13 cellular contexts compared by ENCODE assay signal in genomic region chrX:154333837-154334271, GRCh38. TPM values are rescaled to one million over a fixed set of nuclear protein-coding genes. Genes with fewer than 3 reads are reported as not detected.
DNase-seq lines count a peak whose midpoint lies in the region; ATAC-seq and TF ChIP-seq lines count a peak whose summit lies in the region.
"Had no signal": no experiment of that assay in that cellular context is flagged by ENCODE, and none has a peak within 500 bp of the region (broad histone marks: within the 10 kb centered on the region; RNA-seq: fewer than 3 reads in every experiment).

No MANE protein-coding gene starts in this region.

- no peaks in the 10 kb centered on the region for H3K27me3 Mint-ChIP-seq in activated naive CD4-positive, alpha-beta T cell treated with anti-CD3 and anti-CD28 coated beads, Interleukin-2, amount 10 ng/mL, durations not matched to agents 7 days and 5 days
- no peaks in the 10 kb centered on the region for H3K27me3 Mint-ChIP-seq in activated naive CD4-positive, alpha-beta T cell treated with anti-CD3 and anti-CD28 coated beads for 36 hours (ENCODE audit: low read depth)
- no peaks in the 10 kb centered on the region for H3K27me3 Mint-ChIP-seq in activated CD4-positive, alpha-beta memory T cell treated with anti-CD3 and anti-CD28 coated beads for 36 hours
- H3K27me3 Mint-ChIP-seq in stimulated activated naive CD8-positive, alpha-beta T cell treated with anti-CD3 and anti-CD28 coated beads, Interleukin-15, Interleukin-2, amounts not matched to agents 100 ng/mL and 50 ng/mL, for 24 hours: no peaks in the 10 kb centered on the region
- peaks cover 4% of the 10 kb centered on the region for H3K27me3 Mint-ChIP-seq in glutamatergic neuron (ENCODE audit: unreplicated experiment)

- H3K9me3 Mint-ChIP-seq in activated naive CD4-positive, alpha-beta T cell treated with anti-CD3 and anti-CD28 coated beads, Interleukin-2, amount 10 ng/mL, durations not matched to agents 7 days and 5 days: no peaks in the 10 kb centered on the region
- H3K9me3 Mint-ChIP-seq in activated naive CD4-positive, alpha-beta T cell treated with anti-CD3 and anti-CD28 coated beads for 36 hours: no peaks in the 10 kb centered on the region
- no peaks in the 10 kb centered on the region for H3K9me3 Mint-ChIP-seq in activated CD4-positive, alpha-beta memory T cell treated with anti-CD3 and anti-CD28 coated beads for 36 hours
- H3K9me3 Mint-ChIP-seq in stimulated activated naive CD8-positive, alpha-beta T cell treated with anti-CD3 and anti-CD28 coated beads, Interleukin-15, Interleukin-2, amounts not matched to agents 100 ng/mL and 50 ng/mL, for 24 hours: no peaks in the 10 kb centered on the region
- no peaks in the 10 kb centered on the region for H3K9me3 Mint-ChIP-seq in glutamatergic neuron (ENCODE audit: unreplicated experiment)

- CTCF ChIA-PET in activated naive CD4-positive, alpha-beta T cell treated with anti-CD3 and anti-CD28 coated beads, Interleukin-2, amount 10 ng/mL, durations not matched to agents 7 days and 5 days (lab: Charles Lee): no interaction called here
- CTCF ChIA-PET in activated naive CD4-positive, alpha-beta T cell treated with anti-CD3 and anti-CD28 coated beads for 36 hours (lab: Charles Lee): no interaction called here
- CTCF ChIA-PET in activated CD4-positive, alpha-beta memory T cell treated with anti-CD3 and anti-CD28 coated beads for 36 hours (lab: Charles Lee): no interaction called here

- no peak overlapping the region for H3K4me3 Mint-ChIP-seq in activated naive CD4-positive, alpha-beta T cell treated with anti-CD3 and anti-CD28 coated beads, Interleukin-2, amount 10 ng/mL, durations not matched to agents 7 days and 5 days
- H3K4me3 Mint-ChIP-seq in activated naive CD4-positive, alpha-beta T cell treated with anti-CD3 and anti-CD28 coated beads for 36 hours: no peak overlapping the region
- H3K4me3 Mint-ChIP-seq in activated CD4-positive, alpha-beta memory T cell treated with anti-CD3 and anti-CD28 coated beads for 36 hours: no peak overlapping the region
- H3K4me3 Mint-ChIP-seq in stimulated activated naive CD8-positive, alpha-beta T cell treated with anti-CD3 and anti-CD28 coated beads, Interleukin-15, Interleukin-2, amounts not matched to agents 100 ng/mL and 50 ng/mL, for 24 hours: peak overlapping the region; percentile 54
- no peak overlapping the region for H3K4me3 Mint-ChIP-seq in glutamatergic neuron (ENCODE audit: unreplicated experiment)

- intact Hi-C loops in activated naive CD4-positive, alpha-beta T cell treated with anti-CD3 and anti-CD28 coated beads for 36 hours (cut with micrococcal nuclease): no loop called here
- intact Hi-C loops in activated CD4-positive, alpha-beta memory T cell treated with anti-CD3 and anti-CD28 coated beads for 36 hours (cut with micrococcal nuclease): no loop called here

- DNase-seq in activated naive CD4-positive, alpha-beta T cell treated with anti-CD3 and anti-CD28 coated beads, Interleukin-2, amount 10 ng/mL, durations not matched to agents 7 days and 5 days: no peak
- no peak for DNase-seq in activated naive CD4-positive, alpha-beta T cell treated with anti-CD3 and anti-CD28 coated beads for 36 hours
- DNase-seq in activated CD4-positive, alpha-beta memory T cell treated with anti-CD3 and anti-CD28 coated beads for 36 hours: no peak
- no peak for DNase-seq in SW480 (ENCODE audit: low spot score)
- DNase-seq in putamen (ENCODE audit: low spot score): no peak
- no peak for DNase-seq in glutamatergic neuron
- DNase-seq: activated effector memory CD4-positive, alpha-beta T cell treated with Interleukin-2 at 50 U/mL for 16 hours; effector memory CD4-positive, alpha-beta T cell; NCI-H1048; nucleus accumbens; SJCRH30 had no signal

- peak overlapping the region; percentile 40 for H3K27ac Mint-ChIP-seq in activated naive CD4-positive, alpha-beta T cell treated with anti-CD3 and anti-CD28 coated beads, Interleukin-2, amount 10 ng/mL, durations not matched to agents 7 days and 5 days
- no peak overlapping the region for H3K27ac Mint-ChIP-seq in activated naive CD4-positive, alpha-beta T cell treated with anti-CD3 and anti-CD28 coated beads for 36 hours
- H3K27ac Mint-ChIP-seq in activated CD4-positive, alpha-beta memory T cell treated with anti-CD3 and anti-CD28 coated beads for 36 hours: peak overlapping the region; percentile 71
- peak overlapping the region; percentile 96 for H3K27ac Mint-ChIP-seq in stimulated activated naive CD8-positive, alpha-beta T cell treated with anti-CD3 and anti-CD28 coated beads, Interleukin-15, Interleukin-2, amounts not matched to agents 100 ng/mL and 50 ng/mL, for 24 hours
- H3K27ac Mint-ChIP-seq in glutamatergic neuron (ENCODE audit: unreplicated experiment): no peak overlapping the region

- no peak for TF ChIP-seq CTCF in glutamatergic neuron (IDR thresholded peaks at IDR 0.05; ENCODE audit: partially characterized antibody, unreplicated experiment)

- no peaks in the 10 kb centered on the region for H3K36me3 Mint-ChIP-seq in activated naive CD4-positive, alpha-beta T cell treated with anti-CD3 and anti-CD28 coated beads, Interleukin-2, amount 10 ng/mL, durations not matched to agents 7 days and 5 days
- H3K36me3 Mint-ChIP-seq in activated naive CD4-positive, alpha-beta T cell treated with anti-CD3 and anti-CD28 coated beads for 36 hours (ENCODE audit: low read depth): no peaks in the 10 kb centered on the region
- H3K36me3 Mint-ChIP-seq in activated CD4-positive, alpha-beta memory T cell treated with anti-CD3 and anti-CD28 coated beads for 36 hours: no peaks in the 10 kb centered on the region
- no peaks in the 10 kb centered on the region for H3K36me3 Mint-ChIP-seq in stimulated activated naive CD8-positive, alpha-beta T cell treated with anti-CD3 and anti-CD28 coated beads, Interleukin-15, Interleukin-2, amounts not matched to agents 100 ng/mL and 50 ng/mL, for 24 hours (ENCODE audit: low read depth)
- H3K36me3 Mint-ChIP-seq in glutamatergic neuron (ENCODE audit: unreplicated experiment): no peaks in the 10 kb centered on the region

- ATAC-seq in HG03095 (IDR thresholded peaks at IDR 0.05; ENCODE audit: unreplicated experiment): peak; percentile 80

- peaks cover 26% of the 10 kb centered on the region for H3K4me1 Mint-ChIP-seq in activated naive CD4-positive, alpha-beta T cell treated with anti-CD3 and anti-CD28 coated beads, Interleukin-2, amount 10 ng/mL, durations not matched to agents 7 days and 5 days
- peaks cover 23% of the 10 kb centered on the region for H3K4me1 Mint-ChIP-seq in activated naive CD4-positive, alpha-beta T cell treated with anti-CD3 and anti-CD28 coated beads for 36 hours (ENCODE audit: low read depth)
- H3K4me1 Mint-ChIP-seq in activated CD4-positive, alpha-beta memory T cell treated with anti-CD3 and anti-CD28 coated beads for 36 hours (ENCODE audit: low read depth): peaks cover 20% of the 10 kb centered on the region
- H3K4me1 Mint-ChIP-seq in stimulated activated naive CD8-positive, alpha-beta T cell treated with anti-CD3 and anti-CD28 coated beads, Interleukin-15, Interleukin-2, amounts not matched to agents 100 ng/mL and 50 ng/mL, for 24 hours (ENCODE audit: low read depth): peaks cover 36% of the 10 kb centered on the region
- H3K4me1 Mint-ChIP-seq in glutamatergic neuron (ENCODE audit: low read depth, unreplicated experiment): peaks cover 3% of the 10 kb centered on the region

- POLR2A ChIA-PET in activated CD4-positive, alpha-beta memory T cell treated with anti-CD3 and anti-CD28 coated beads for 36 hours (lab: Charles Lee): no interaction called here

RNA-seq across cellular contexts. Expression of gene TKTL1, which starts 38.3 kb away (rescaled TPM):
- not detected for total RNA-seq in activated naive CD4-positive, alpha-beta T cell treated with anti-CD3 and anti-CD28 coated beads for 36 hours
- total RNA-seq in activated CD4-positive, alpha-beta memory T cell treated with anti-CD3 and anti-CD28 coated beads for 36 hours: under 1 TPM; 0.15 to 0.21 TPM
- not detected for total RNA-seq in glutamatergic neuron (ENCODE audit: unreplicated experiment)

RNA-seq across cellular contexts. Expression of gene TEX28, which starts 38.9 kb away (rescaled TPM):
- total RNA-seq in activated naive CD4-positive, alpha-beta T cell treated with anti-CD3 and anti-CD28 coated beads for 36 hours: not detected
- total RNA-seq in activated CD4-positive, alpha-beta memory T cell treated with anti-CD3 and anti-CD28 coated beads for 36 hours: not detected
- not detected for total RNA-seq in glutamatergic neuron (ENCODE audit: unreplicated experiment)
- total RNA-seq: SJCRH30 had no signal

RNA-seq across cellular contexts. Expression of gene FLNA, which starts 40.6 kb away (rescaled TPM):
- total RNA-seq in activated naive CD4-positive, alpha-beta T cell treated with anti-CD3 and anti-CD28 coated beads for 36 hours: 100 to 1,000 TPM; 398 to 404 TPM
- total RNA-seq in activated CD4-positive, alpha-beta memory T cell treated with anti-CD3 and anti-CD28 coated beads for 36 hours: 1,000 to 10,000 TPM; 1,023 to 1,032 TPM
- 499 TPM for total RNA-seq in glutamatergic neuron (ENCODE audit: unreplicated experiment)

RNA-seq across cellular contexts. Expression of gene EMD, which starts 45.2 kb away (rescaled TPM):
- total RNA-seq in activated naive CD4-positive, alpha-beta T cell treated with anti-CD3 and anti-CD28 coated beads for 36 hours: 10 to 100 TPM; 62.7 to 70.0 TPM
- 10 to 100 TPM; 75.8 to 79.1 TPM for total RNA-seq in activated CD4-positive, alpha-beta memory T cell treated with anti-CD3 and anti-CD28 coated beads for 36 hours
- total RNA-seq in glutamatergic neuron (ENCODE audit: unreplicated experiment): 56.8 TPM

Comparison
In these comparisons a context has a peak if more than half of its experiments do, and no peak if none do; other contexts are left out.
1. H3K27ac Mint-ChIP-seq: peak in activated naive CD4-positive, alpha-beta T cell treated with anti-CD3 and anti-CD28 coated beads, Interleukin-2, amount 10 ng/mL, durations not matched to agents 7 days and 5 days (single experiment), activated CD4-positive, alpha-beta memory T cell treated with anti-CD3 and anti-CD28 coated beads for 36 hours (single experiment) and stimulated activated naive CD8-positive, alpha-beta T cell treated with anti-CD3 and anti-CD28 coated beads, Interleukin-15, Interleukin-2, amounts not matched to agents 100 ng/mL and 50 ng/mL, for 24 hours (single experiment); none in activated naive CD4-positive, alpha-beta T cell treated with anti-CD3 and anti-CD28 coated beads for 36 hours (single experiment) and glutamatergic neuron (single experiment).